Comparison of ENCODE assay signal across 23 cellular contexts in the genomic region with DNA sequence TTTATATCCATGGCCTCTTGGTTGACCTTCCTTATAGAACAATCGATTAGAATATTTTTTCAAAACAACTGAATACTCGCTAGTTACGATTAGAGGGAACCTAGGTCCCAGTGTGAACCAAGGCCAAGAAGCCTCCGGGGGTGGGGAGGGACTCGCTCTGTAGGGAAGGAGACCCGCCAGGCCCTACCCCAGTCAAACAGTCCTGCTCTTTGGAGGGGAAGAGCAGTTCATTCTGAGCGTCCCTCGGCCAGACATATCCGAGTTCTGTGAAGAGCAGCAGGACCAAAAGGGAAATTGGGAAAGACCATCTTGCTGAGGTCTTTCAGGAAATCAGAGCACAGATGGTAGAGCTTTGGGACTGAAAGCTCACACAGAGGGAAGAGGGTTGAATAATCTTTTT.
"Had no signal": no experiment of that assay in that cellular context is flagged by ENCODE, and none has a peak within 500 bp of the region (broad histone marks: within the 10 kb centered on the region; RNA-seq: fewer than 3 reads in every experiment).

No MANE protein-coding gene starts in this region.

- H3K9me3 ChIP-seq: Peyer's patch, SJSA1 had no signal

- FAIRE-seq: TTC549 had no signal

- H3K27ac Mint-ChIP-seq: activated B cell treated with CpG ODN at 0.5 μM for 24 hours; activated CD4-positive, alpha-beta T cell treated with anti-CD3 and anti-CD28 coated beads, Interleukin-2, amount 10 ng/mL, durations not matched to agents 24 days and 14 days; activated CD8-positive, alpha-beta memory T cell treated with anti-CD3 and anti-CD28 coated beads, Interleukin-2, amount 10 ng/mL, durations not matched to agents 7 days and 5 days; activated naive CD4-positive, alpha-beta T cell treated with anti-CD3 and anti-CD28 coated beads, Interleukin-2, amount 10 ng/mL, durations not matched to agents 7 days and 5 days; activated naive CD8-positive, alpha-beta T cell treated with anti-CD3 and anti-CD28 coated beads for 36 hours; T-helper 17 cell had no signal

- H3K27ac ChIP-seq: brain microvascular endothelial cell, Peyer's patch, SJSA1 had no signal

- H3K27me3 ChIP-seq: cardiac muscle cell, Peyer's patch, SJSA1 had no signal

- DNase-seq: activated B cell treated with CpG ODN at 0.5 μM for 24 hours; activated CD4-positive, alpha-beta T cell treated with anti-CD3 and anti-CD28 coated beads for 1 hour; activated CD4-positive, alpha-beta T cell treated with anti-CD3 and anti-CD28 coated beads, Interleukin-2, amount 10 ng/mL, durations not matched to agents 24 days and 14 days; activated CD4-positive, alpha-beta T cell treated with anti-CD3 and anti-CD28 coated beads, Interleukin-2, amount 50 U/mL, for 48 hours; activated CD8-positive, alpha-beta memory T cell treated with anti-CD3 and anti-CD28 coated beads, Interleukin-2, amount 10 ng/mL, durations not matched to agents 7 days and 5 days; activated gamma-delta T cell treated with Interleukin-2 at 50 U/mL for 16 hours; activated naive CD4-positive, alpha-beta T cell treated with anti-CD3 and anti-CD28 coated beads, Interleukin-2, amount 10 ng/mL, durations not matched to agents 7 days and 5 days; activated naive CD8-positive, alpha-beta T cell treated with anti-CD3 and anti-CD28 coated beads for 36 hours; activated T-cell treated with anti-CD3 and anti-CD28 coated beads, Interleukin-2, amount 50 U/mL, for 4 hours; brain microvascular endothelial cell; KBM-7; NCI-H1092; NCI-H1417 treated with DMSO at 0.1 percent for 48 hours; NCI-H1694 treated with DMSO at 0.1 percent for 48 hours; NCI-H69; NK-92 treated with Interleukin-12 subunit alpha and Interleukin-12 subunit beta, amount 100 ng/mL, for 24 hours; Peyer's patch; SHP77; T-helper 17 cell; T1000 had no signal

- H3K36me3 Mint-ChIP-seq: activated CD8-positive, alpha-beta memory T cell treated with anti-CD3 and anti-CD28 coated beads, Interleukin-2, amount 10 ng/mL, durations not matched to agents 7 days and 5 days; activated naive CD4-positive, alpha-beta T cell treated with anti-CD3 and anti-CD28 coated beads, Interleukin-2, amount 10 ng/mL, durations not matched to agents 7 days and 5 days; activated naive CD8-positive, alpha-beta T cell treated with anti-CD3 and anti-CD28 coated beads for 36 hours had no signal

- H3K9me3 Mint-ChIP-seq: activated B cell treated with CpG ODN at 0.5 μM for 24 hours; activated CD4-positive, alpha-beta T cell treated with anti-CD3 and anti-CD28 coated beads, Interleukin-2, amount 10 ng/mL, durations not matched to agents 24 days and 14 days; activated naive CD4-positive, alpha-beta T cell treated with anti-CD3 and anti-CD28 coated beads, Interleukin-2, amount 10 ng/mL, durations not matched to agents 7 days and 5 days; activated naive CD8-positive, alpha-beta T cell treated with anti-CD3 and anti-CD28 coated beads for 36 hours; activated T-cell treated with anti-CD3 and anti-CD28 coated beads, Interleukin-2, amount 50 U/mL, for 4 hours had no signal

- H3K36me3 ChIP-seq: brain microvascular endothelial cell, cardiac muscle cell, Peyer's patch, SJSA1 had no signal

- H3K4me3 ChIP-seq: cardiac muscle cell, Peyer's patch, SJSA1 had no signal

- H3K4me3 Mint-ChIP-seq: activated B cell treated with CpG ODN at 0.5 μM for 24 hours; activated CD4-positive, alpha-beta T cell treated with anti-CD3 and anti-CD28 coated beads, Interleukin-2, amount 10 ng/mL, durations not matched to agents 24 days and 14 days; activated CD8-positive, alpha-beta memory T cell treated with anti-CD3 and anti-CD28 coated beads, Interleukin-2, amount 10 ng/mL, durations not matched to agents 7 days and 5 days; activated naive CD4-positive, alpha-beta T cell treated with anti-CD3 and anti-CD28 coated beads, Interleukin-2, amount 10 ng/mL, durations not matched to agents 7 days and 5 days; activated naive CD8-positive, alpha-beta T cell treated with anti-CD3 and anti-CD28 coated beads for 36 hours; activated T-cell treated with anti-CD3 and anti-CD28 coated beads, Interleukin-2, amount 50 U/mL, for 4 hours; T-helper 17 cell had no signal
